24 cellular contexts compared by ENCODE assay signal in the genomic region with DNA sequence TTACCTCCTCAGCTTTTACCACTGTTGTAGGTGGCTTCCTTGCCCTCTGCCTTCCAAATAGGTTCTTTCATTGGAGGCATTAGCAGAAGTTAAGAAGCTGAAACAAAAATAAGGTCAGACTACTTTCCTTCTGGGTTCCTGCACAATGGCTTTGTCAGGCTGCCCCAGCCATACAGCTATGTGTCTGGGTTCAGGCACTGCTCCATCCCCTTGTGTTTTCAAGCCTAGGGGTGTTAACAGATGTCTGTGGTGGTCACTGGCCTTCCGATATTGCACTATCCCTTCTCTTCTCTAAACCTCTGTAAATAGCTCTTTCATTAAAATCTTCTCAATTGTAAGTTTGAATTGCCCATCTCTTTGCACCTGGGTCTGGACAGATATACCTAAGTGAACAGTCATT.
"Had no signal": no experiment of that assay in that cellular context is flagged by ENCODE, and none has a peak within 500 bp of the region (broad histone marks: within the 10 kb centered on the region; RNA-seq: fewer than 3 reads in every experiment).

No MANE protein-coding gene starts in this region.

- DNase-seq: dermis blood vessel endothelial cell; dorsolateral prefrontal cortex; effector CD4-positive, alpha-beta T cell; effector memory CD4-positive, alpha-beta T cell; foreskin keratinocyte; heart left ventricle; hypothalamus; immature natural killer cell; islet precursor cell; kidney; kidney glomerular epithelial cell; lower lobe of right lung; mesendoderm; midbrain had no signal

- H3K79me2 ChIP-seq: hepatocyte had no signal

- H3K27ac Mint-ChIP-seq: immature natural killer cell, memory B cell had no signal

- H3K36me3 Mint-ChIP-seq: immature natural killer cell, memory B cell had no signal

- H3K4me3 ChIP-seq: coronary artery, dorsolateral prefrontal cortex, esophagus muscularis mucosa, gastroesophageal sphincter, heart left ventricle, hepatocyte, left lung, lower lobe of right lung had no signal

- H3K4me1 Mint-ChIP-seq: immature natural killer cell, memory B cell had no signal

- H3K27ac ChIP-seq: coronary artery, dorsolateral prefrontal cortex, esophagus muscularis mucosa, foreskin keratinocyte, gastroesophageal sphincter, heart left ventricle, hepatocyte, left lung, lower lobe of right lung had no signal

- ATAC-seq: foreskin keratinocyte, gastroesophageal sphincter, heart left ventricle, left lung, left ventricle myocardium superior, lower lobe of right lung had no signal

- H3K9me3 ChIP-seq: esophagus muscularis mucosa, gastroesophageal sphincter, heart left ventricle, left lung, lower lobe of right lung had no signal

- H3K36me3 ChIP-seq: esophagus muscularis mucosa, gastroesophageal sphincter, heart left ventricle, left lung, lower lobe of right lung had no signal

- H3K27me3 Mint-ChIP-seq: memory B cell had no signal

- H3K4me2 ChIP-seq: hepatocyte had no signal

- H3K4me3 Mint-ChIP-seq: immature natural killer cell, memory B cell had no signal

- FAIRE-seq: colon, endothelial cell of umbilical vein, frontal cortex, kidney had no signal

- H3K27me3 ChIP-seq: dorsolateral prefrontal cortex, esophagus muscularis mucosa, foreskin keratinocyte, gastroesophageal sphincter, heart left ventricle, hepatocyte, left lung had no signal

- H2AFZ ChIP-seq: hepatocyte had no signal

- H3K4me1 ChIP-seq: esophagus muscularis mucosa, gastroesophageal sphincter, heart left ventricle, left lung, lower lobe of right lung had no signal
